Comparison of ENCODE assay signal across 8 cellular contexts in the genomic region with DNA sequence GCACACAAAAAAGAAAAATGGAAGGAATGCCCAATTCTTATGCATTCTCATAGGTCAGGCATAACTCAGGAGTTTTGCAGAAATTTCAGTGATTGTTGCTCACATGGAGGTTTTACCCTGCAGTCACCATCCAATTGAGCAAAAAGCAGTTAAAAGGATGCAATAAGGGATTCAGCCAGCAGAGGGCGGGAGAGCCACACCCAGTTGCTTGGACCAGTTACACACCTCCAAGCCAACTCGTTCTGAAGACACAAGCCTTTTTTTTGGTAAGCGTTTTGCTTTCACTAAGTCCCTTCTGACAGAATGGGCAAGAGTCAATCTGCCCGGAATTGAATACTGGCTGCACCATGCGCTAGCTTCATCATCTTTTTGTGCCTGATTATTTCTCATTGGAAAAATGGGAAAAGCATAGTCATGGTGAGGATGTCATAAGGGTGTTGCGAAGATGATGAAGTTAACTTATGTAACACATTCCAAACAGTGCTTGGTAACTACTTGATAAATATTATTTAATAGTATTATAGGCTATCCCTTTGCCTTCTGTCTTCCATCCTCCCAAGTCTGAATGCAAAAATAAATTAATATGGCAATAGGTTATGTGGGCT.
DNase-seq lines count a peak whose midpoint lies in the region; ATAC-seq and TF ChIP-seq lines count a peak whose summit lies in the region.

No MANE protein-coding gene starts in this region.

- peak in 3 of 4 donors; percentile 72 to 81 (median 77) for ATAC-seq in heart left ventricle

- no peaks in the 10 kb centered on the region for H3K27me3 ChIP-seq in MG63
- H3K27me3 ChIP-seq in heart left ventricle: no peaks in the 10 kb centered on the region

- DNase-seq in MG63: peak; percentile 24
- peak; percentile 67 for DNase-seq in SKM-1 treated with dmso at 0.1 percent for 144 hours (lab: John Stamatoyannopoulos, UW; ENCODE audit: unreplicated experiment)
- peak; percentile 21 for DNase-seq in activated naive CD8-positive, alpha-beta T cell treated with anti-CD3 and anti-CD28 coated beads, Interleukin-2, amount 50 U/mL, for 16 hours (ENCODE audit: low read depth, low spot score)
- DNase-seq in heart left ventricle: peak; percentile 48 to 68 (median 65)
- peak; percentile 71 for DNase-seq in putamen (ENCODE audit: low spot score)
- no peak for DNase-seq in mesenteric fat pad (ENCODE audit: low spot score)

- 24 to 25% (median 25%) methylated on average over 6 of the region's 6 CpGs for WGBS in heart left ventricle, 4 donors

- POLR2A ChIA-PET in HEK293 (lab: Yijun Ruan, JAX): no interaction called here

- H3K4me3 ChIP-seq in GM12875 (ENCODE audit: low read depth, low read length) (no peak overlapping the region), HEK293 (ENCODE audit: low read depth, low read length) (no peak overlapping the region), MG63 (no peak overlapping the region), heart left ventricle (no peak overlapping the region)

- H3K9me3 ChIP-seq in HEK293 (ENCODE audit: control insufficient read depth, insufficient read depth, low read depth, low read length) (no peaks in the 10 kb centered on the region), MG63 (no peaks in the 10 kb centered on the region), heart left ventricle (no peaks in the 10 kb centered on the region)

- intact Hi-C loops in heart left ventricle (cut with DNase I): loop anchor here in 8 of 10 donors (2.0 to 10.0 kb wide), 8 partner anchors 394 to 1777 kb away; no protein-coding TSS in a partner anchor

- H3K36me3 ChIP-seq in HEK293 (ENCODE audit: control insufficient read depth in 2 of 2, insufficient read depth in 1 of 2, low read length in 2 of 2): no peaks in the 10 kb centered on the region
- H3K36me3 ChIP-seq in MG63: no peaks in the 10 kb centered on the region
- no peaks in the 10 kb centered on the region for H3K36me3 ChIP-seq in heart left ventricle

- H3K27ac ChIP-seq in HEK293 (ENCODE audit: extremely low read depth, low read depth, low read length) (no peak overlapping the region), heart left ventricle (no peak overlapping the region)

- TF ChIP-seq CTCF in GM12875 (IDR thresholded peaks at IDR 0.05; ENCODE audit: borderline replicate concordance, insufficient read depth, low read depth, low read length) (peak; percentile 91), HEK293 (tag by site-specific recombination; IDR thresholded peaks at IDR 0.05) (peak; percentile 59), heart left ventricle (IDR thresholded peaks at IDR 0.05) (peak; percentile 86 to 99 (median 94))

- no peak for TF ChIP-seq POLR2A in heart left ventricle (IDR thresholded peaks at IDR 0.05)

- H3K4me1 ChIP-seq in HEK293 (ENCODE audit: control insufficient read depth, insufficient read depth, low read length) (no peaks in the 10 kb centered on the region), heart left ventricle (peaks cover 0 to 4% (median 0%) of the 10 kb centered on the region in 12 donors)

- CTCF ChIA-PET in HEK293 (lab: Yijun Ruan, JAX): interaction anchor here (0.5 to 2.1 kb wide), 6 partner anchors 9 to 588 kb away, joined by 3 to 6 read pairs (median 4); no protein-coding TSS in a partner anchor

TF ChIP-seq in HEK293, 187 proteins besides CTCF, POLR2A, EP300 and RAD21:
- TF ChIP-seq KLF9 (tag by site-specific recombination; IDR thresholded peaks at IDR 0.05; ENCODE audit: low read depth): peak; percentile 52
- no peak for TF ChIP-seq INSM2 (tag by site-specific recombination; IDR thresholded peaks at IDR 0.05)
- TF ChIP-seq ZNF184 (tag by site-specific recombination; IDR thresholded peaks at IDR 0.05): no peak
- TF ChIP-seq, protein P1, sequence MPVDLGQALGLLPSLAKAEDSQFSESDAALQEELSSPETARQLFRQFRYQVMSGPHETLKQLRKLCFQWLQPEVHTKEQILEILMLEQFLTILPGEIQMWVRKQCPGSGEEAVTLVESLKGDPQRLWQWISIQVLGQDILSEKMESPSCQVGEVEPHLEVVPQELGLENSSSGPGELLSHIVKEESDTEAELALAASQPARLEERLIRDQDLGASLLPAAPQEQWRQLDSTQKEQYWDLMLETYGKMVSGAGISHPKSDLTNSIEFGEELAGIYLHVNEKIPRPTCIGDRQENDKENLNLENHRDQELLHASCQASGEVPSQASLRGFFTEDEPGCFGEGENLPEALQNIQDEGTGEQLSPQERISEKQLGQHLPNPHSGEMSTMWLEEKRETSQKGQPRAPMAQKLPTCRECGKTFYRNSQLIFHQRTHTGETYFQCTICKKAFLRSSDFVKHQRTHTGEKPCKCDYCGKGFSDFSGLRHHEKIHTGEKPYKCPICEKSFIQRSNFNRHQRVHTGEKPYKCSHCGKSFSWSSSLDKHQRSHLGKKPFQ (tag by site-specific recombination; IDR thresholded peaks at IDR 0.05): no peak
- no peak for TF ChIP-seq REPIN1 (tag by site-specific recombination; IDR thresholded peaks at IDR 0.05; ENCODE audit: low read depth)
- TF ChIP-seq MYNN (tag by site-specific recombination; IDR thresholded peaks at IDR 0.05; ENCODE audit: borderline replicate concordance): no peak
- no peak for TF ChIP-seq ZNF311 (tag by site-specific recombination; IDR thresholded peaks at IDR 0.05; ENCODE audit: borderline replicate concordance)
- TF ChIP-seq ZNF530 (tag by site-specific recombination; IDR thresholded peaks at IDR 0.05; ENCODE audit: low read depth): no peak
- no peak for TF ChIP-seq ZNF341 (tag by site-specific recombination; IDR thresholded peaks at IDR 0.05; ENCODE audit: low read depth)
- no peak for TF ChIP-seq ZNF623 (tag by site-specific recombination; IDR thresholded peaks at IDR 0.05)
- TF ChIP-seq GLI4 (tag by site-specific recombination; IDR thresholded peaks at IDR 0.05): no peak
- no peak for TF ChIP-seq ZNF561 (tag by site-specific recombination; IDR thresholded peaks at IDR 0.05; ENCODE audit: borderline replicate concordance)
- TF ChIP-seq ZNF654 (tag by site-specific recombination; IDR thresholded peaks at IDR 0.05; ENCODE audit: low read depth): peak; percentile 81
- no peak for TF ChIP-seq ZNF747 (tag by site-specific recombination; IDR thresholded peaks at IDR 0.05)
